9 cellular contexts compared by ENCODE assay signal in genomic region chr6:33886673-33887144, GRCh38.
A peak's percentile ranks its signal among the peaks of the same experiment; 100 is the strongest.
DNase-seq lines count a peak whose midpoint lies in the region; ATAC-seq, FAIRE-seq and TF ChIP-seq lines count a peak whose summit lies in the region.
"Had no signal": no experiment of that assay in that cellular context is flagged by ENCODE, and none has a peak within 500 bp of the region (broad histone marks: within the 10 kb centered on the region; RNA-seq: fewer than 3 reads in every experiment).

No MANE protein-coding gene starts in this region.

- peaks cover 0 to 16% (median 0%) of the 10 kb centered on the region in 3 donors for H3K4me1 ChIP-seq in gastroesophageal sphincter
- no peaks in the 10 kb centered on the region for H3K4me1 ChIP-seq in small intestine (ENCODE audit: control insufficient read depth in 2 of 2, insufficient read depth in 1 of 2, low read depth in 1 of 2, low read length in 1 of 2)

- no peak overlapping the region for H3K4me3 Mint-ChIP-seq in activated CD4-positive, alpha-beta T cell treated with anti-CD3 and anti-CD28 coated beads, Interleukin-2, amount 10 ng/mL, durations not matched to agents 7 days and 5 days

- TF ChIP-seq CTCF in gastroesophageal sphincter (IDR thresholded peaks at IDR 0.05), result no peak

- no peak for TF ChIP-seq EP300 in gastroesophageal sphincter (IDR thresholded peaks at IDR 0.05)

- peak; percentile 67 to 80 for ATAC-seq in activated CD4-positive, CD25-positive, alpha-beta regulatory T cell treated with anti-CD3 and anti-CD28 coated beads, Interleukin-2, amount 50 U/mL, for 24 hours
- peak; percentile 72 for ATAC-seq in gastroesophageal sphincter

- WGBS in gastroesophageal sphincter (ENCODE audit: low coverage in 1 of 2), 2 donors, result 6 to 12% methylated on average over 2 to 3 of the region's 11 CpGs
- 46 to 48% (median 46%) methylated on average over 11 of the region's 11 CpGs for WGBS in small intestine, 3 donors

- H3K9me3 Mint-ChIP-seq in activated CD4-positive, alpha-beta T cell treated with anti-CD3 and anti-CD28 coated beads, Interleukin-2, amount 10 ng/mL, durations not matched to agents 7 days and 5 days, result no peaks in the 10 kb centered on the region

- H3K4me3 ChIP-seq in gastroesophageal sphincter (no peak overlapping the region), small intestine (ENCODE audit: low read depth in 1 of 2, low read length in 2 of 2) (no peak overlapping the region)

- H3K27me3 Mint-ChIP-seq in activated CD4-positive, alpha-beta T cell treated with anti-CD3 and anti-CD28 coated beads, Interleukin-2, amount 10 ng/mL, durations not matched to agents 7 days and 5 days, result peaks cover 20% of the 10 kb centered on the region

- CTCF ChIA-PET in activated CD4-positive, alpha-beta T cell treated with anti-CD3 and anti-CD28 coated beads, Interleukin-2, amount 10 ng/mL, durations not matched to agents 7 days and 5 days (lab: Charles Lee), result interaction anchor here (0.6 to 1.2 kb wide), 2 partner anchors 27 to 1281 kb away, joined by 3 to 4 read pairs; no protein-coding TSS in a partner anchor

- H3K36me3 Mint-ChIP-seq in activated CD4-positive, alpha-beta T cell treated with anti-CD3 and anti-CD28 coated beads, Interleukin-2, amount 10 ng/mL, durations not matched to agents 7 days and 5 days (ENCODE audit: low read depth), result no peaks in the 10 kb centered on the region

- H3K27ac ChIP-seq in gastroesophageal sphincter, result peak overlapping the region in 1 of 4 donors; percentile 41
- peak overlapping the region in 1 of 2 donors; percentile 56 for H3K27ac ChIP-seq in small intestine (ENCODE audit: low read depth in 1 of 2, low read length in 1 of 2)

- H3K4me1 Mint-ChIP-seq in activated CD4-positive, alpha-beta T cell treated with anti-CD3 and anti-CD28 coated beads, Interleukin-2, amount 10 ng/mL, durations not matched to agents 7 days and 5 days, result peaks cover 16% of the 10 kb centered on the region

- H3K27ac Mint-ChIP-seq in activated CD4-positive, alpha-beta T cell treated with anti-CD3 and anti-CD28 coated beads, Interleukin-2, amount 10 ng/mL, durations not matched to agents 7 days and 5 days, result peak overlapping the region; percentile 51

- H3K9me3 ChIP-seq in gastroesophageal sphincter, result no peaks in the 10 kb centered on the region
- H3K9me3 ChIP-seq in small intestine (ENCODE audit: control insufficient read depth, low read depth), result no peaks in the 10 kb centered on the region

- TF ChIP-seq POLR2A in gastroesophageal sphincter (IDR thresholded peaks at IDR 0.05), result no peak

- peaks cover 11% of the 10 kb centered on the region for H3K27me3 ChIP-seq in gastroesophageal sphincter
- no peaks in the 10 kb centered on the region for H3K27me3 ChIP-seq in small intestine (ENCODE audit: control insufficient read depth in 2 of 2, insufficient read depth in 2 of 2, low read length in 2 of 2)

- POLR2A ChIA-PET in activated CD4-positive, alpha-beta T cell treated with anti-CD3 and anti-CD28 coated beads, Interleukin-2, amount 10 ng/mL, durations not matched to agents 7 days and 5 days (lab: Charles Lee), result interaction anchor here (0.9 kb wide), 1 partner anchor 25 kb away, joined by 4 read pairs; no protein-coding TSS in a partner anchor

- H3K36me3 ChIP-seq in gastroesophageal sphincter, result no peaks in the 10 kb centered on the region
- H3K36me3 ChIP-seq in small intestine (ENCODE audit: control insufficient read depth in 2 of 2, insufficient read depth in 2 of 2, low read length in 2 of 2), result no peaks in the 10 kb centered on the region

- DNase-seq in activated CD4-positive, CD25-positive, alpha-beta regulatory T cell (lab: John Stamatoyannopoulos, UW), result no peak
- DNase-seq in activated CD4-positive, alpha-beta T cell treated with anti-CD3 and anti-CD28 coated beads, Interleukin-2, amount 10 ng/mL, durations not matched to agents 7 days and 5 days, result peak; percentile 25
- DNase-seq in small intestine (peak; percentile 64), ecto neural progenitor cell (ENCODE audit: low spot score) (no peak), cerebellar cortex (ENCODE audit: low spot score) (no peak), foreskin melanocyte (no peak)
- DNase-seq: 8988T had no signal

- FAIRE-seq in small intestine (lab: Jason Lieb, UNC), result no peak

Comparison
In these comparisons a context has a peak if more than half of its experiments do, and no peak if none do; other contexts are left out.
1. DNase-seq: peak in activated CD4-positive, alpha-beta T cell treated with anti-CD3 and anti-CD28 coated beads, Interleukin-2, amount 10 ng/mL, durations not matched to agents 7 days and 5 days (single experiment) and small intestine (single experiment); none in activated CD4-positive, CD25-positive, alpha-beta regulatory T cell (0 of 4), ecto neural progenitor cell (single experiment), cerebellar cortex (single experiment) and foreskin melanocyte (single experiment).